In genomic region chr6:31498748-31499147, GRCh38 we compare ENCODE assay signal across 10 cellular contexts. TPM values are rescaled to one million over a fixed set of nuclear protein-coding genes. Genes with fewer than 3 reads are reported as not detected.
A peak's percentile ranks its signal among the peaks of the same experiment; 100 is the strongest.
DNase-seq lines count a peak whose midpoint lies in the region; ATAC-seq and TF ChIP-seq lines count a peak whose summit lies in the region.
"Had no signal": no experiment of that assay in that cellular context is flagged by ENCODE, and none has a peak within 500 bp of the region (broad histone marks: within the 10 kb centered on the region; RNA-seq: fewer than 3 reads in every experiment).

No MANE protein-coding gene starts in this region.

- H3K27me3 Mint-ChIP-seq in progenitor cell of endocrine pancreas: peaks cover 83% of the 10 kb centered on the region

- H3K4me3 Mint-ChIP-seq in progenitor cell of endocrine pancreas (ENCODE audit: low read depth): peak overlapping the region; percentile 78

- H3F3A ChIP-seq in PC-9 (ENCODE audit: insufficient read depth, low read depth): no peaks in the 10 kb centered on the region

- POLR2A ChIA-PET in PC-9 (lab: Charles Lee; ENCODE audit: unreplicated experiment): interaction anchor here (0.6 kb wide), 1 partner anchor 1321 kb away, joined by 15 read pairs; no protein-coding TSS in a partner anchor

- BruUV-seq in PC-9 (replicated peaks; lab: Mats Ljungman, UMichigan): no TSS peak

- DNase-seq in Daoy (ENCODE audit: low read depth) (peak; percentile 42), PC-9 (no peak), epithelial cell of esophagus (ENCODE audit: low read depth) (peak; percentile 33), progenitor cell of endocrine pancreas (ENCODE audit: low spot score, unreplicated experiment) (no peak), SKM-1 (lab: John Stamatoyannopoulos, UW; ENCODE audit: unreplicated experiment) (no peak), SKM-1 treated with dmso at 0.1 percent for 144 hours (lab: John Stamatoyannopoulos, UW; ENCODE audit: unreplicated experiment) (no peak)
- DNase-seq: NCI-H446 treated with DMSO at 0.1 percent for 48 hours had no signal

- H3K4me1 Mint-ChIP-seq in progenitor cell of endocrine pancreas (ENCODE audit: low read depth): peaks cover 9% of the 10 kb centered on the region

- H3K9me3 Mint-ChIP-seq in progenitor cell of endocrine pancreas (ENCODE audit: low read depth): peaks cover 7% of the 10 kb centered on the region

- H3K79me2 ChIP-seq in PC-9 (ENCODE audit: low read depth): peaks cover 56% of the 10 kb centered on the region

- no peaks in the 10 kb centered on the region; the same call in 1 of the 2 replicates for H3K9me3 ChIP-seq in PC-9 (ENCODE audit: insufficient read depth, low read depth)
- H3K9me3 ChIP-seq: adrenal gland had no signal

- intact Hi-C loops in PC-9 (cut with micrococcal nuclease; ENCODE audit: unreplicated experiment): loop anchor here (1.0 to 5.0 kb wide), 2 partner anchors 43 to 239 kb away; partner anchors contain the start of gene CLIC1

- H2AFZ ChIP-seq in PC-9: peak overlapping the region; percentile 96

- H3K27ac Mint-ChIP-seq in progenitor cell of endocrine pancreas: no peak overlapping the region

- H3K36me3 ChIP-seq in PC-9 (ENCODE audit: low read depth): no peaks in the 10 kb centered on the region
- H3K36me3 ChIP-seq: adrenal gland had no signal

- CTCF ChIA-PET in PC-9 (lab: Charles Lee): interaction anchor here (0.9 kb wide), 1 partner anchor 8 kb away, joined by 3 read pairs; no protein-coding TSS in a partner anchor

- peak overlapping the region; percentile 80 for H3K4me2 ChIP-seq in PC-9

- H3K27ac ChIP-seq in PC-9: no peak overlapping the region
- H3K27ac ChIP-seq: adrenal gland had no signal

- TF ChIP-seq CTCF in PC-9 (conservative IDR thresholded peaks at IDR 0.05) (no peak), epithelial cell of esophagus (IDR thresholded peaks at IDR 0.05; ENCODE audit: insufficient read depth, low read depth, low read length, missing control alignments) (no peak), progenitor cell of endocrine pancreas (IDR thresholded peaks at IDR 0.05; ENCODE audit: unreplicated experiment) (no peak)

- peaks cover 23% of the 10 kb centered on the region for H3K4me1 ChIP-seq in PC-9 (replicated peaks; ENCODE audit: insufficient read depth)

- H3K27me3 ChIP-seq in PC-9 (ENCODE audit: insufficient read depth, low read depth): no peaks in the 10 kb centered on the region
- H3K27me3 ChIP-seq: adrenal gland had no signal

- no peaks in the 10 kb centered on the region for H3K9me2 ChIP-seq in PC-9 (ENCODE audit: insufficient read depth)

- ATAC-seq in HG03354 (IDR thresholded peaks at IDR 0.05; ENCODE audit: poor library complexity, severe bottlenecking, unreplicated experiment) (no peak), HG02840 (IDR thresholded peaks at IDR 0.05; ENCODE audit: low FRiP score, unreplicated experiment) (no peak)

- no peaks in the 10 kb centered on the region; the same call in 1 of the 2 replicates for H4K20me1 ChIP-seq in PC-9 (ENCODE audit: insufficient read depth)

- H3K4me3 ChIP-seq in PC-9: peak overlapping the region; percentile 56
- peak overlapping the region; percentile 35 for H3K4me3 ChIP-seq in epithelial cell of esophagus (ENCODE audit: low read length)

- peaks cover 1% of the 10 kb centered on the region for H3K36me3 Mint-ChIP-seq in progenitor cell of endocrine pancreas (ENCODE audit: insufficient read depth)

RNA-seq across cellular contexts. Expression of gene MICB, which starts 0.8 kb away (rescaled TPM):
- 24.9 and 27.3 TPM in 2 replicates for total RNA-seq in Daoy (2014; rRNA removed; shearing (Covaris generic))
- total RNA-seq in PC-9 (2021): 26.7 and 37.8 TPM in 2 replicates
- 0.43 and 0.95 TPM in 2 replicates for total RNA-seq in progenitor cell of endocrine pancreas

RNA-seq across cellular contexts. Expression of gene MCCD1, which starts 30.0 kb away (rescaled TPM):
- not detected in 2 replicates for total RNA-seq in Daoy (2014; rRNA removed; shearing (Covaris generic))
- total RNA-seq in PC-9 (2021): not detected in 2 replicates
- not detected in 2 replicates for total RNA-seq in progenitor cell of endocrine pancreas
- total RNA-seq: adrenal gland had no signal

RNA-seq across cellular contexts. Expression of gene DDX39B, which starts 43.1 kb away (rescaled TPM):
- 678 and 762 TPM in 2 replicates for total RNA-seq in Daoy (2014; rRNA removed; shearing (Covaris generic))
- total RNA-seq in PC-9 (2021) (383 and 436 TPM in 2 replicates), progenitor cell of endocrine pancreas (766 and 810 TPM in 2 replicates)

RNA-seq across cellular contexts. Expression of gene ATP6V1G2, which starts 47.7 kb away (rescaled TPM):
- 1.5 TPM in 1 of 2 replicates, not detected in the other for total RNA-seq in Daoy (2014; rRNA removed; shearing (Covaris generic))
- total RNA-seq in PC-9 (2021): 0.55 and 1.8 TPM in 2 replicates
- 1.5 TPM in 2 replicates for total RNA-seq in progenitor cell of endocrine pancreas

RNA-seq across cellular contexts. Expression of gene NFKBIL1, which starts 48.7 kb away (rescaled TPM):
- 16.2 and 21.5 TPM in 2 replicates for total RNA-seq in Daoy (2014; rRNA removed; shearing (Covaris generic))
- 26.1 and 38.3 TPM in 2 replicates for total RNA-seq in PC-9 (2021)
- 26.4 and 28.7 TPM in 2 replicates for total RNA-seq in progenitor cell of endocrine pancreas

Comparison
In these comparisons a context has a peak if more than half of its experiments do, and no peak if none do; other contexts are left out.
1. DNase-seq: peak in Daoy (single experiment) and epithelial cell of esophagus (single experiment); none in PC-9 (0 of 2), progenitor cell of endocrine pancreas (single experiment), SKM-1 (single experiment) and SKM-1 treated with dmso at 0.1 percent for 144 hours (single experiment).
2. RNA of gene MICB, which starts 0.8 kb away (total RNA-seq): 26.7 to 37.8 TPM in PC-9 and 24.9 to 27.3 TPM in Daoy; 0.43 to 0.95 TPM in progenitor cell of endocrine pancreas; every median in the first group is over 10 times any median in the second.